8 cellular contexts compared by ENCODE assay signal in genomic region chr2:119544075-119545031, GRCh38. TPM values are rescaled to one million over a fixed set of nuclear protein-coding genes. Genes with fewer than 3 reads are reported as not detected.
DNase-seq lines count a peak whose midpoint lies in the region; ATAC-seq, FAIRE-seq and TF ChIP-seq lines count a peak whose summit lies in the region.

Gene CFAP221, plus strand, starts transcription at chr2:119544449. Its CDS starts 1,683 bp downstream, at chr2:119546132.

- H3K4me3 ChIP-seq in BE2C (ENCODE audit: low read depth, low read length), result peak within 1 kb of the TSS; percentile 61
- H3K4me3 ChIP-seq in astrocyte (ENCODE audit: insufficient read depth, low read depth, low read length), result peak within 1 kb of the TSS; percentile 73
- peak within 1 kb of the TSS; percentile 29 to 38 for H3K4me3 ChIP-seq in prostate gland
- no peak within 1 kb of the TSS for H3K4me3 ChIP-seq in OCI-LY7 (ENCODE audit: low read depth, low read length, poor library complexity, severe bottlenecking)

- H4K20me1 ChIP-seq in astrocyte (ENCODE audit: insufficient read depth, low read length) (no peaks in the 10 kb centered on the region), OCI-LY7 (ENCODE audit: insufficient read depth, low read length) (no peaks in the 10 kb centered on the region)

- no TSS peak for BruUV-seq in OCI-LY7 (replicated peaks; lab: Mats Ljungman, UMichigan)

- H3K4me2 ChIP-seq in astrocyte (ENCODE audit: low read length) (peak within 1 kb of the TSS; percentile 98), OCI-LY7 (ENCODE audit: low read length) (no peak within 1 kb of the TSS)

- no peak for FAIRE-seq in RCC 7860 (lab: Jason Lieb, UNC)
- FAIRE-seq in astrocyte (lab: Jason Lieb, UNC), result no peak

- H3K36me3 Mint-ChIP-seq in astrocyte (ENCODE audit: low read depth, unreplicated experiment), result no peaks in the 10 kb centered on the region

- DNase-seq in BE2C (peak; percentile 77), HS-27A (ENCODE audit: low read depth) (peak; percentile 26), RCC 7860 (ENCODE audit: low spot score) (peak; percentile 49), astrocyte (ENCODE audit: low read depth) (peak; percentile 35), hepatic stellate cell (ENCODE audit: low spot score) (peak; percentile 57), prostate gland (ENCODE audit: low spot score) (no peak), OCI-LY7 (ENCODE audit: low spot score) (no peak)

- H3K36me3 ChIP-seq in BE2C (no peaks in the 10 kb centered on the region), astrocyte (ENCODE audit: insufficient read depth, low read length) (no peaks in the 10 kb centered on the region), prostate gland (no peaks in the 10 kb centered on the region), OCI-LY7 (ENCODE audit: insufficient read depth, low read length) (no peaks in the 10 kb centered on the region)

- no peaks in the 10 kb centered on the region for H3K9me2 ChIP-seq in OCI-LY7 (ENCODE audit: insufficient read depth, low read length)

- H3K4me1 Mint-ChIP-seq in astrocyte (ENCODE audit: low read depth, unreplicated experiment), result peaks cover 19% of the 10 kb centered on the region

- H2AFZ ChIP-seq in astrocyte (ENCODE audit: low read depth, low read length), result peak within 1 kb of the TSS; percentile 99
- no peak within 1 kb of the TSS for H2AFZ ChIP-seq in OCI-LY7 (ENCODE audit: low read length)

- H3K27me3 ChIP-seq in BE2C, result no peaks in the 10 kb centered on the region
- peaks cover 6% of the 10 kb centered on the region for H3K27me3 ChIP-seq in astrocyte (ENCODE audit: insufficient read depth, low read length)
- H3K27me3 ChIP-seq in prostate gland (replicated peaks; ENCODE audit: insufficient read depth), result peaks cover 2% of the 10 kb centered on the region

- H3K79me2 ChIP-seq in astrocyte (ENCODE audit: insufficient read depth, low read length) (no peaks in the 10 kb centered on the region), OCI-LY7 (ENCODE audit: insufficient read depth, low read depth, low read length) (no peaks in the 10 kb centered on the region)

- 4% methylated on average over 69 of the region's 91 CpGs for WGBS in prostate gland

- TF ChIP-seq CTCF in BE2C (IDR thresholded peaks at IDR 0.05; ENCODE audit: low read depth, low read length) (no peak), astrocyte (IDR thresholded peaks at IDR 0.05; ENCODE audit: insufficient read depth, low read depth, low read length) (no peak), prostate gland (IDR thresholded peaks at IDR 0.05) (peak in 1 of 4 experiments; percentile 12), OCI-LY7 (conservative IDR thresholded peaks at IDR 0.05; ENCODE audit: low read length) (no peak)

- H3K27ac ChIP-seq in astrocyte (ENCODE audit: low read depth, low read length) (peak within 1 kb of the TSS; percentile 50), prostate gland (no peak within 1 kb of the TSS), OCI-LY7 (ENCODE audit: low read depth, low read length, poor library complexity, severe bottlenecking) (no peak within 1 kb of the TSS)

- H3K9ac ChIP-seq in astrocyte (ENCODE audit: low read length), result peak within 1 kb of the TSS; percentile 79

- intact Hi-C loops in prostate gland (cut with DNase I), result no loop called here
- intact Hi-C loops in OCI-LY7 (cut with micrococcal nuclease; ENCODE audit: unreplicated experiment), result no loop called here

- peaks cover 2% of the 10 kb centered on the region for H3K9me3 Mint-ChIP-seq in astrocyte (ENCODE audit: unreplicated experiment)

- peak within 1 kb of the TSS; percentile 92 for H3K27ac Mint-ChIP-seq in astrocyte (ENCODE audit: unreplicated experiment)

- H3K4me1 ChIP-seq in BE2C (no peaks in the 10 kb centered on the region; the same call in 1 of the 2 replicates), astrocyte (ENCODE audit: insufficient read depth, low read length) (no peaks in the 10 kb centered on the region), prostate gland (replicated peaks) (no peaks in the 10 kb centered on the region), OCI-LY7 (ENCODE audit: insufficient read depth, low read length, poor library complexity, severe bottlenecking) (no peaks in the 10 kb centered on the region)

- CTCF ChIA-PET in OCI-LY7 (lab: Charles Lee; ENCODE audit: unreplicated experiment), result no interaction called here

- POLR2A ChIA-PET in OCI-LY7 (lab: Charles Lee), result interaction anchor here (0.6 kb wide), 1 partner anchor 1226 kb away, joined by 3 read pairs; no protein-coding TSS in a partner anchor

- ATAC-seq in GM19324 (IDR thresholded peaks at IDR 0.05; ENCODE audit: low FRiP score, unreplicated experiment), result peak; percentile 67

- peaks cover 12% of the 10 kb centered on the region for H3K27me3 Mint-ChIP-seq in astrocyte (ENCODE audit: low read depth, unreplicated experiment)

- H3K9me3 ChIP-seq in BE2C (no peaks in the 10 kb centered on the region), astrocyte (ENCODE audit: insufficient read depth, low read depth, low read length) (no peaks in the 10 kb centered on the region), prostate gland (no peaks in the 10 kb centered on the region), OCI-LY7 (ENCODE audit: low read length) (no peaks in the 10 kb centered on the region)

- H3K4me3 Mint-ChIP-seq in astrocyte (ENCODE audit: unreplicated experiment), result peak within 1 kb of the TSS; percentile 92

- no peak for TF ChIP-seq POLR2A in prostate gland (IDR thresholded peaks at IDR 0.05)

RNA-seq across cellular contexts. Expression of gene CFAP221, which starts in this region (rescaled TPM):
- polyA plus RNA-seq in BE2C (2012; ENCODE audit: insufficient read depth, insufficient read length, low read depth), result not detected
- total RNA-seq in astrocyte, result 0.29 and 0.61 TPM in 2 replicates
- total RNA-seq in prostate gland, result 10 to 100 TPM in 1 of 2 donors, not detected in 1; 18.3 TPM
- total RNA-seq in OCI-LY7 (2014; rRNA removed; shearing (Covaris generic)), result not detected in 2 replicates
- not detected in 2 replicates for total RNA-seq in OCI-LY7 (2022)

Comparison
In these comparisons a context has a peak if more than half of its experiments do, and no peak if none do; other contexts are left out.
1. Peak in DNase-seq, H3K4me3 ChIP-seq, H3K27ac ChIP-seq, H3K9ac ChIP-seq and H3K4me2 ChIP-seq in astrocyte; RNA of the gene not detected or under 1 TPM.
2. DNase-seq: peak in BE2C (single experiment), HS-27A (single experiment), RCC 7860 (single experiment) and hepatic stellate cell (single experiment); none in prostate gland (single experiment) and OCI-LY7 (single experiment).